9 cellular contexts compared by ENCODE assay signal in genomic region chr3:27591811-27592210, GRCh38.
DNase-seq lines count a peak whose midpoint lies in the region; ATAC-seq, FAIRE-seq and TF ChIP-seq lines count a peak whose summit lies in the region.
"Had no signal": no experiment of that assay in that cellular context is flagged by ENCODE, and none has a peak within 500 bp of the region (broad histone marks: within the 10 kb centered on the region; RNA-seq: fewer than 3 reads in every experiment).

No MANE protein-coding gene starts in this region.

- H3K9me3 ChIP-seq in Loucy (ENCODE audit: insufficient read depth, low read depth, low read length) (no peaks in the 10 kb centered on the region), endothelial cell of umbilical vein (replicated peaks; ENCODE audit: control insufficient read depth, insufficient read depth, low read length) (no peaks in the 10 kb centered on the region), subcutaneous abdominal adipose tissue (ENCODE audit: control insufficient read depth in 5 of 5, low read length in 5 of 5) (no peaks in the 10 kb centered on the region)

- H3K4me1 ChIP-seq in Loucy (ENCODE audit: insufficient read depth, low read length, poor library complexity, severe bottlenecking) (peaks cover 35% of the 10 kb centered on the region), endothelial cell of umbilical vein (ENCODE audit: control insufficient read depth, extremely low read depth, insufficient read depth, low read length) (peaks cover 41% of the 10 kb centered on the region), subcutaneous abdominal adipose tissue (ENCODE audit: control insufficient read depth in 5 of 5, insufficient read depth in 5 of 5, low read length in 5 of 5) (peaks cover 13 to 33% (median 28%) of the 10 kb centered on the region in 5 donors)

- peak overlapping the region; percentile 98 for H3K27ac ChIP-seq in endothelial cell of umbilical vein (ENCODE audit: insufficient read depth, low read depth, low read length)
- H3K27ac ChIP-seq in subcutaneous abdominal adipose tissue (ENCODE audit: low read depth, low read length) = peak overlapping the region; percentile 76

- dilution Hi-C loops in endothelial cell of umbilical vein (cut with MboI; ENCODE audit: extremely low pct_ligation_motif_present, low sequenced_read_pairs) = no loop called here

- H4K20me1 ChIP-seq in Loucy (ENCODE audit: insufficient read depth, low read length, poor library complexity, severe bottlenecking) (no peaks in the 10 kb centered on the region), endothelial cell of umbilical vein (replicated peaks; ENCODE audit: control insufficient read depth, extremely low read depth, insufficient read depth, low read length) (no peaks in the 10 kb centered on the region)

- no peaks in the 10 kb centered on the region for H3K9me1 ChIP-seq in endothelial cell of umbilical vein (replicated peaks; ENCODE audit: control insufficient read depth, extremely low read depth, insufficient read depth, low read length)

- H3K9me3 Mint-ChIP-seq in activated CD4-positive, alpha-beta T cell treated with anti-CD3 and anti-CD28 coated beads for 36 hours (ENCODE audit: low read depth) = peaks cover 3% of the 10 kb centered on the region
- no peaks in the 10 kb centered on the region for H3K9me3 Mint-ChIP-seq in progenitor cell of endocrine pancreas (ENCODE audit: low read depth)

- peak overlapping the region; percentile 41 for H3K4me3 Mint-ChIP-seq in activated CD4-positive, alpha-beta T cell treated with anti-CD3 and anti-CD28 coated beads for 36 hours
- no peak overlapping the region for H3K4me3 Mint-ChIP-seq in progenitor cell of endocrine pancreas (ENCODE audit: low read depth)

- H3K4me3 ChIP-seq in Loucy (ENCODE audit: low read length, poor library complexity, severe bottlenecking) (no peak overlapping the region), endothelial cell of umbilical vein (replicated peaks in 1 of 3; ENCODE audit: insufficient read depth in 1 of 3, low read depth in 1 of 3, low read length in 3 of 3) (no peak overlapping the region), subcutaneous abdominal adipose tissue (ENCODE audit: low read depth in 1 of 5, low read length in 5 of 5) (no peak overlapping the region)

- 0 out of 2 replicates have a peak overlapping the region, but pooled peaks have one; percentile 6 for H2AFZ ChIP-seq in Loucy (ENCODE audit: low read length)
- H2AFZ ChIP-seq in endothelial cell of umbilical vein (ENCODE audit: low read depth, low read length) = peak overlapping the region; percentile 48

- peak overlapping the region; percentile 81 for H3K27ac Mint-ChIP-seq in activated CD4-positive, alpha-beta T cell treated with anti-CD3 and anti-CD28 coated beads for 36 hours
- no peak overlapping the region for H3K27ac Mint-ChIP-seq in progenitor cell of endocrine pancreas

- H3K36me3 ChIP-seq in Loucy (ENCODE audit: insufficient read depth, low read length) (no peaks in the 10 kb centered on the region), endothelial cell of umbilical vein (ENCODE audit: control insufficient read depth in 2 of 2, extremely low read depth in 1 of 2, insufficient read depth in 2 of 2, low read length in 2 of 2) (no peaks in the 10 kb centered on the region), subcutaneous abdominal adipose tissue (ENCODE audit: control insufficient read depth in 5 of 5, insufficient read depth in 5 of 5, low read length in 5 of 5) (no peaks in the 10 kb centered on the region)

- peak; percentile 35 for ATAC-seq in activated CD4-positive, alpha-beta T cell treated with anti-CD3 and anti-CD28 coated beads for 36 hours

- H3K9me2 ChIP-seq in Loucy (replicated peaks; ENCODE audit: low read depth, low read length) = no peaks in the 10 kb centered on the region

- H3K27me3 Mint-ChIP-seq in activated CD4-positive, alpha-beta T cell treated with anti-CD3 and anti-CD28 coated beads for 36 hours = no peaks in the 10 kb centered on the region
- no peaks in the 10 kb centered on the region for H3K27me3 Mint-ChIP-seq in progenitor cell of endocrine pancreas

- POLR2A ChIA-PET in activated CD4-positive, alpha-beta T cell treated with anti-CD3 and anti-CD28 coated beads for 36 hours (lab: Charles Lee) = interaction anchor here (0.5 kb wide), 1 partner anchor 134 kb away, joined by 5 read pairs; no protein-coding TSS in a partner anchor
- POLR2A ChIA-PET in endothelial cell of umbilical vein (lab: Charles Lee) = interaction anchor here (0.5 to 1.9 kb wide), 3 partner anchors 21 to 109 kb away, joined by 3 to 5 read pairs (median 4); no protein-coding TSS in a partner anchor

- FAIRE-seq in endothelial cell of umbilical vein (lab: Jason Lieb, UNC) = peak; percentile 67
- FAIRE-seq: HTR-8/SVneo had no signal

- no peaks in the 10 kb centered on the region for H3F3A ChIP-seq in Loucy (ENCODE audit: low read depth)

- TF ChIP-seq CTCF in Loucy (conservative IDR thresholded peaks at IDR 0.05; ENCODE audit: low read length) (no peak), endothelial cell of umbilical vein (IDR thresholded peaks at IDR 0.05; ENCODE audit: extremely low read depth in 1 of 2, insufficient read depth in 1 of 2, low read depth in 1 of 2, low read length in 2 of 2) (no peak), progenitor cell of endocrine pancreas (IDR thresholded peaks at IDR 0.05; ENCODE audit: unreplicated experiment) (no peak)

- BruUV-seq in endothelial cell of umbilical vein (replicated peaks; lab: Mats Ljungman, UMichigan) = no TSS peak

- no peaks in the 10 kb centered on the region for H3K27me3 ChIP-seq in Loucy (ENCODE audit: insufficient read depth, low read length, poor library complexity, severe bottlenecking)
- H3K27me3 ChIP-seq in endothelial cell of umbilical vein (ENCODE audit: control insufficient read depth in 2 of 2, insufficient read depth in 2 of 2, low read length in 2 of 2) = no peaks in the 10 kb centered on the region
- no peaks in the 10 kb centered on the region for H3K27me3 ChIP-seq in subcutaneous abdominal adipose tissue (ENCODE audit: control insufficient read depth in 5 of 5, insufficient read depth in 4 of 5, low read length in 5 of 5)

- TF ChIP-seq POLR2A in endothelial cell of umbilical vein (IDR thresholded peaks at IDR 0.05; ENCODE audit: low read depth, low read length) = no peak

- H3K4me2 ChIP-seq in Loucy (ENCODE audit: low read depth, low read length, poor library complexity, severe bottlenecking) = peak overlapping the region; percentile 57
- peak overlapping the region; percentile 73 for H3K4me2 ChIP-seq in endothelial cell of umbilical vein (ENCODE audit: insufficient read depth, low read length)

- H3K79me2 ChIP-seq in Loucy (ENCODE audit: insufficient read depth, low read length) (no peaks in the 10 kb centered on the region), endothelial cell of umbilical vein (ENCODE audit: control insufficient read depth, insufficient read depth, low read length) (no peaks in the 10 kb centered on the region)

- H3K36me3 Mint-ChIP-seq in activated CD4-positive, alpha-beta T cell treated with anti-CD3 and anti-CD28 coated beads for 36 hours (ENCODE audit: low read depth) = no peaks in the 10 kb centered on the region
- no peaks in the 10 kb centered on the region for H3K36me3 Mint-ChIP-seq in progenitor cell of endocrine pancreas (ENCODE audit: insufficient read depth)

- H3K9ac ChIP-seq in Loucy (ENCODE audit: low read depth, low read length, poor library complexity, severe bottlenecking) (no peak overlapping the region), endothelial cell of umbilical vein (replicated peaks; ENCODE audit: extremely low read depth, insufficient read depth, low read length) (peak overlapping the region; percentile 87), subcutaneous abdominal adipose tissue (ENCODE audit: low read length in 5 of 5) (peak overlapping the region in 1 of 5 donors; percentile 2)

- DNase-seq in activated CD4-positive, alpha-beta T cell treated with anti-CD3 and anti-CD28 coated beads for 36 hours = peak; percentile 30
- DNase-seq in activated CD4-positive, alpha-beta T cell treated with anti-CD3 and anti-CD28 coated beads, Interleukin-2, amount 50 U/mL, for 48 hours = no peak
- DNase-seq in endothelial cell of umbilical vein (ENCODE audit: low read depth, low spot score) (peak; percentile 89), GM19240 (ENCODE audit: insufficient read length, low spot score) (no peak), progenitor cell of endocrine pancreas (ENCODE audit: low spot score, unreplicated experiment) (no peak), activated T-cell treated with anti-CD3 and anti-CD28 coated beads for 4 hours (no peak)

- intact Hi-C loops in activated CD4-positive, alpha-beta T cell treated with anti-CD3 and anti-CD28 coated beads for 36 hours (cut with DNase I, micrococcal nuclease) = loop anchor here (1.0 to 10.0 kb wide), 5 partner anchors 39 to 753 kb away; partner anchors contain the start of genes AZI2 (in 1 of the 2), SLC4A7 (in 1 of the 2) and ZCWPW2 (in 1 of the 2)
- intact Hi-C loops in endothelial cell of umbilical vein (cut with micrococcal nuclease) = loop anchor here (1.0 to 2.0 kb wide), 3 partner anchors 15 to 131 kb away; no protein-coding TSS in a partner anchor

- H3K4me1 Mint-ChIP-seq in activated CD4-positive, alpha-beta T cell treated with anti-CD3 and anti-CD28 coated beads for 36 hours = peaks cover 35% of the 10 kb centered on the region
- peaks cover 11% of the 10 kb centered on the region for H3K4me1 Mint-ChIP-seq in progenitor cell of endocrine pancreas (ENCODE audit: low read depth)

- CTCF ChIA-PET in activated CD4-positive, alpha-beta T cell treated with anti-CD3 and anti-CD28 coated beads for 36 hours (lab: Charles Lee) = interaction anchor here (0.5 to 2.1 kb wide), 5 partner anchors 37 to 123 kb away, joined by 3 to 6 read pairs (median 3); no protein-coding TSS in a partner anchor
- CTCF ChIA-PET in endothelial cell of umbilical vein (lab: Charles Lee) = interaction anchor here (1.0 to 4.1 kb wide), 16 partner anchors 10 to 124 kb away, joined by 3 to 57 read pairs (median 4); partner anchors contain the start of gene SLC4A7

TF ChIP-seq in endothelial cell of umbilical vein, 7 proteins besides CTCF, POLR2A, EP300 and RAD21:
- TF ChIP-seq GATA2 (IDR thresholded peaks at IDR 0.05; ENCODE audit: insufficient read depth, insufficient read length, low read depth, low read length) (peak; percentile 94), POLR2AphosphoS5 (IDR thresholded peaks at IDR 0.05; ENCODE audit: insufficient read depth, low read depth, low read length) (peak; percentile 68), JUN (IDR thresholded peaks at IDR 0.05; ENCODE audit: borderline replicate concordance, insufficient read depth, insufficient read length, low read depth) (no peak)

Comparison
In these comparisons a context has a peak if more than half of its experiments do, and no peak if none do; other contexts are left out.
1. DNase-seq: peak in activated CD4-positive, alpha-beta T cell treated with anti-CD3 and anti-CD28 coated beads for 36 hours (single experiment) and endothelial cell of umbilical vein (single experiment); none in activated CD4-positive, alpha-beta T cell treated with anti-CD3 and anti-CD28 coated beads, Interleukin-2, amount 50 U/mL, for 48 hours (0 of 2), GM19240 (single experiment), progenitor cell of endocrine pancreas (single experiment) and activated T-cell treated with anti-CD3 and anti-CD28 coated beads for 4 hours (single experiment).